Comparison of ENCODE assay signal across 1 cellular context in the genomic region with DNA sequence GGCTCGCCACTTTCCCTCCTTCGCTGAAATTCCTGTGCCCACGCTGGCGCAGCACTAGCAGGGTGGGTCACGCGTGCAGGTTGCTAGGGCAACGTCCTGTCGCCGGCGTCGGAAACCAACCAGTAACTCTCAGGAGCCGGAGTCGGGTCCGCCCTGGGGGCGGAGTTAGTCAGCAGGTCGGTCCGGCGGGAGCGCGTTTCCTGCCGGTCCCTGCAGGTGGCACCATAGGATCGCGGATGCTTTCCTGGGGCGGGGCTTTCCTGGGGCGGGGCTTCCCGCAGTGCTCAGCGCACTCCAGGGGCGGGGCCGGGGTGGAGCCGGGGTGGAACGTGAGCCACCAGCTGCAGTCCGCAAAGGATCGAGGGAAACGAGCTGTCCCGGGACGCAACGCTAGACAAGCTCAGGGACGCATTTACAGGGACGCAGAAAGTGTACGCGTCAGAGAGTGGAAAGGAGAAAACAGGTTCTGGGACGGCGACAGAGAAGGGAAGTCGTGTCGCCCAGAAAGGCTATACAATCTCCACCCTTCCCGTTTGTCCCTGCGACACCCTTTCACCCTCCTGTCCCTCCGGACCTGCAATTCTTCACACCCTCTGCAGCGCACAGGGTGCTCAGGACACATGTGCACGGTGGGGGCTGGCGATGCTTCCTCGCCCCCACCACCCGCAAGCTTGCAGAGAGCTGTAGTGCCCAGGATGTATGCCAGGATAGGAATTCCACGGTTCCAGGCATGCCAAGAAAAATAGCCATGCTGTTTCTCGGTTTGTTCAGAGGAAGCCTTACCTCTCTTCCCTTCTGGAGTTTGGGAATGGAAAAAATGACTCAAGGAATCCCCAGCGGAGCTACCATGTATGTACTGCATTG.
A peak's percentile ranks its signal among the peaks of the same experiment; 100 is the strongest.
TF ChIP-seq lines count a peak whose summit lies in the region.

No MANE protein-coding gene starts in this region.

TF ChIP-seq in HepG2, 621 proteins besides CTCF, POLR2A, EP300 and RAD21 (continued from another document and continues in another):
- TF ChIP-seq ZNF800 (CRISPR knock-in tag; IDR thresholded peaks at IDR 0.05) (no peak), SAFB2 (CRISPR knock-in tag; IDR thresholded peaks at IDR 0.05; ENCODE audit: borderline replicate concordance, low read depth) (no peak; the same call in 1 of the 2 replicates), HNRNPH1 (optimal IDR thresholded peaks at IDR 0.05; ENCODE audit: low read depth, low read length) (no peak), PRMT3 (CRISPR knock-in tag; IDR thresholded peaks at IDR 0.05; ENCODE audit: borderline replicate concordance, low read depth) (no peak), ELF1 (CRISPR knock-in tag; IDR thresholded peaks at IDR 0.05) (0 out of 2 replicates have a peak, but pooled peaks have one; percentile 14), SP5 (CRISPR knock-in tag; IDR thresholded peaks at IDR 0.05; ENCODE audit: borderline replicate concordance, low read depth) (peak; percentile 81), ZNF782 (CRISPR knock-in tag; IDR thresholded peaks at IDR 0.05; ENCODE audit: borderline replicate concordance) (no peak), TAF1 (CRISPR knock-in tag; IDR thresholded peaks at IDR 0.05) (peak; percentile 56), CCAR2 (optimal IDR thresholded peaks at IDR 0.05; ENCODE audit: low read depth, low read length) (no peak), ZNF34 (CRISPR knock-in tag; IDR thresholded peaks at IDR 0.05; ENCODE audit: borderline replicate concordance) (peak; percentile 40; the same call in 1 of the 2 replicates), ATF3 (CRISPR knock-in tag; IDR thresholded peaks at IDR 0.05) (no peak), ZNF282 (IDR thresholded peaks at IDR 0.05; ENCODE audit: partially characterized antibody) (no peak), BRCA1 (CRISPR knock-in tag; IDR thresholded peaks at IDR 0.05) (no peak), HMGXB3 (CRISPR knock-in tag; IDR thresholded peaks at IDR 0.05; ENCODE audit: borderline replicate concordance) (peak; percentile 98), ELF3 (CRISPR knock-in tag; IDR thresholded peaks at IDR 0.05) (peak; percentile 15; the same call in 1 of the 2 replicates), ZNF740 (CRISPR knock-in tag; IDR thresholded peaks at IDR 0.05) (no peak), TRAFD1 (CRISPR knock-in tag; IDR thresholded peaks at IDR 0.05; ENCODE audit: borderline replicate concordance) (no peak), TEAD3 (CRISPR knock-in tag; optimal IDR thresholded peaks at IDR 0.05; ENCODE audit: borderline replicate concordance) (peak; percentile 51), HOXA3 (CRISPR knock-in tag; IDR thresholded peaks at IDR 0.05) (0 out of 2 replicates have a peak, but pooled peaks have one; percentile 25), GRHL1 (CRISPR knock-in tag; conservative IDR thresholded peaks at IDR 0.05) (no peak), SIN3B (IDR thresholded peaks at IDR 0.05; ENCODE audit: low read length) (peak; percentile 67; the same call in 1 of the 2 replicates), RXRA (CRISPR knock-in tag; IDR thresholded peaks at IDR 0.05) (peak; percentile 46; the same call in 1 of the 2 replicates), RCOR2 (CRISPR knock-in tag; IDR thresholded peaks at IDR 0.05) (0 out of 2 replicates have a peak, but pooled peaks have one; percentile 4), HNF4G (IDR thresholded peaks at IDR 0.05; ENCODE audit: borderline replicate concordance, low read depth, low read length) (no peak), HNF4G (CRISPR knock-in tag; IDR thresholded peaks at IDR 0.05; ENCODE audit: borderline replicate concordance, low read depth) (no peak), CENPT (CRISPR knock-in tag; IDR thresholded peaks at IDR 0.05; ENCODE audit: low read depth) (0 out of 2 replicates have a peak, but pooled peaks have one; percentile 44), ZNF713 (CRISPR knock-in tag; IDR thresholded peaks at IDR 0.05) (no peak), HOXD1 (CRISPR knock-in tag; IDR thresholded peaks at IDR 0.05) (peak; percentile 66; the same call in 1 of the 2 replicates), ZSCAN9 (CRISPR knock-in tag; IDR thresholded peaks at IDR 0.05; ENCODE audit: borderline replicate concordance) (no peak), AHR (CRISPR knock-in tag; IDR thresholded peaks at IDR 0.05) (peak; percentile 61), ATAD3A (CRISPR knock-in tag; IDR thresholded peaks at IDR 0.05) (no peak), ZNF331 (CRISPR knock-in tag; IDR thresholded peaks at IDR 0.05) (no peak; the same call in 1 of the 2 replicates), PHF8 (CRISPR knock-in tag; IDR thresholded peaks at IDR 0.05) (0 out of 2 replicates have a peak, but pooled peaks have one; percentile 28), ZBTB38 (CRISPR knock-in tag; IDR thresholded peaks at IDR 0.05) (peak; percentile 14; the same call in 1 of the 2 replicates), ASH2L (IDR thresholded peaks at IDR 0.05; ENCODE audit: insufficient read length, low read depth, low read length) (peak; percentile 30), ZNF563 (CRISPR knock-in tag; IDR thresholded peaks at IDR 0.05) (0 out of 2 replicates have a peak, but pooled peaks have one; percentile 25), MIER3 (CRISPR knock-in tag; IDR thresholded peaks at IDR 0.05; ENCODE audit: borderline replicate concordance) (no peak), NKX3-1 (CRISPR knock-in tag; IDR thresholded peaks at IDR 0.05) (no peak), HOXA5 (CRISPR knock-in tag; IDR thresholded peaks at IDR 0.05) (no peak), HES4 (CRISPR knock-in tag; IDR thresholded peaks at IDR 0.05; ENCODE audit: borderline replicate concordance) (no peak), SMARCE1 (IDR thresholded peaks at IDR 0.05; ENCODE audit: borderline replicate concordance) (no peak), ZFAT (CRISPR knock-in tag; conservative IDR thresholded peaks at IDR 0.05) (no peak)
- TF ChIP-seq, protein P1, sequence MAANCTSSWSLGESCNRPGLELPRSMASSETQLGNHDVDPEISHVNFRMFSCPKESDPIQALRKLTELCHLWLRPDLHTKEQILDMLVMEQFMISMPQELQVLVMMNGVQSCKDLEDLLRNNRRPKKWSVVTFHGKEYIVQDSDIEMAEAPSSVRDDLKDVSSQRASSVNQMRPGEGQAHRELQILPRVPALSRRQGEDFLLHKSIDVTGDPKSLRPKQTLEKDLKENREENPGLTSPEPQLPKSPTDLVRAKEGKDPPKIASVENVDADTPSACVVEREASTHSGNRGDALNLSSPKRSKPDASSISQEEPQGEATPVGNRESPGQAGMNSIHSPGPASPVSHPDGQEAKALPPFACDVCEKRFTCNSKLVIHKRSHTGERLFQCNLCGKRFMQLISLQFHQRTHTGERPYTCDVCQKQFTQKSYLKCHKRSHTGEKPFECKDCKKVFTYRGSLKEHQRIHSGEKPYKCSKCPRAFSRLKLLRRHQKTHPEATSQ (CRISPR knock-in tag; IDR thresholded peaks at IDR 0.05; ENCODE audit: borderline replicate concordance) = no peak
- TF ChIP-seq, protein P2, sequence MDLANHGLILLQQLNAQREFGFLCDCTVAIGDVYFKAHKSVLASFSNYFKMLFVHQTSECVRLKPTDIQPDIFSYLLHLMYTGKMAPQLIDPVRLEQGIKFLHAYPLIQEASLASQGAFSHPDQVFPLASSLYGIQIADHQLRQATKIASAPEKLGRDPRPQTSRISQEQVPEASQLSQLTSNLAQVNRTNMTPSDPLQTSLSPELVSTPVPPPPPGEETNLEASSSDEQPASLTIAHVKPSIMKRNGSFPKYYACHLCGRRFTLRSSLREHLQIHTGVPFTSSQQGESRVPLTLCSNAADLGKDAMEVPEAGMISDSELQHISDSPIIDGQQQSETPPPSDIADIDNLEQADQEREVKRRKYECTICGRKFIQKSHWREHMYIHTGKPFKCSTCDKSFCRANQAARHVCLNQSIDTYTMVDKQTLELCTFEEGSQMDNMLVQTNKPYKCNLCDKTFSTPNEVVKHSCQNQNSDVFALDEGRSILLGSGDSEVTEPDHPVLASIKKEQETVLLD (CRISPR knock-in tag; IDR thresholded peaks at IDR 0.05; ENCODE audit: low read depth) = no peak
- TF ChIP-seq, protein P3, sequence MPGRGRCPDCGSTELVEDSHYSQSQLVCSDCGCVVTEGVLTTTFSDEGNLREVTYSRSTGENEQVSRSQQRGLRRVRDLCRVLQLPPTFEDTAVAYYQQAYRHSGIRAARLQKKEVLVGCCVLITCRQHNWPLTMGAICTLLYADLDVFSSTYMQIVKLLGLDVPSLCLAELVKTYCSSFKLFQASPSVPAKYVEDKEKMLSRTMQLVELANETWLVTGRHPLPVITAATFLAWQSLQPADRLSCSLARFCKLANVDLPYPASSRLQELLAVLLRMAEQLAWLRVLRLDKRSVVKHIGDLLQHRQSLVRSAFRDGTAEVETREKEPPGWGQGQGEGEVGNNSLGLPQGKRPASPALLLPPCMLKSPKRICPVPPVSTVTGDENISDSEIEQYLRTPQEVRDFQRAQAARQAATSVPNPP (CRISPR knock-in tag; IDR thresholded peaks at IDR 0.05) = no peak
